8 cellular contexts compared by ENCODE assay signal in the genomic region with DNA sequence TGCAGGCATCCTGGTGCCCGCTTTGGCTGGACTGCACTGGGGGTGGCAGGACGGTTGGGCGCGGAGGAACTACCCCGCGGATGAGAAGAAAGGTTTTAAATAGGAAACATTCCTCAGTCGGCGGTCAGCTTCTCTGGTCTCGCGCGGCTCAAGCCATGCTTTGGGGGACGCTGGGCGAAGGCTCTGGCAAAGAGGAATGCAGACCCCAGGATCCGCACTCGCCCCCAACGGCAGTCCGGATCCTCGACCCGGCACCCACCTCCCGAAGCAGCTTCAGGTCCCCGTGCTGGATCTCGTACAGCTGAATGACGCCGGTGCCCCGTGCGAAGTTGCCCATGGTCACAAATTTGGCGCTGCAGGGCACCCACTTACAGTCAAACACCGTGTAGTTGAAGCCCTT. TPM values are rescaled to one million over a fixed set of nuclear protein-coding genes. Genes with fewer than 3 reads are reported as not detected.
DNase-seq lines count a peak whose midpoint lies in the region; ATAC-seq and TF ChIP-seq lines count a peak whose summit lies in the region.

No MANE protein-coding gene starts in this region.

- ATAC-seq in GM21528 (IDR thresholded peaks at IDR 0.05; ENCODE audit: low FRiP score, unreplicated experiment) = peak; percentile 34

- in situ Hi-C loops in GM13976 (cut with MboI; ENCODE audit: low sequenced_read_pairs, unreplicated experiment) = no loop called here

- intact Hi-C loops in breast epithelium (cut with DNase I; ENCODE audit: low total_unique reads) (no loop called here), tibial artery (cut with DNase I; ENCODE audit: low total_unique reads) (no loop called here)

- H3K9me3 ChIP-seq in breast epithelium = no peaks in the 10 kb centered on the region
- H3K9me3 ChIP-seq in liver (ENCODE audit: control insufficient read depth in 4 of 4, low read length in 3 of 4) = no peaks in the 10 kb centered on the region
- H3K9me3 ChIP-seq in tibial artery = no peaks in the 10 kb centered on the region

- no peak for TF ChIP-seq POLR2A in breast epithelium (IDR thresholded peaks at IDR 0.05)

- TF ChIP-seq CTCF in GM12864 (IDR thresholded peaks at IDR 0.05; ENCODE audit: low read depth, low read length, missing control alignments) = no peak
- no peak for TF ChIP-seq CTCF in breast epithelium (IDR thresholded peaks at IDR 0.05)
- no peak for TF ChIP-seq CTCF in liver (IDR thresholded peaks at IDR 0.05; ENCODE audit: low read depth, low read length, missing input control)
- TF ChIP-seq CTCF in tibial artery (IDR thresholded peaks at IDR 0.05) = no peak
- no peak for TF ChIP-seq CTCF in GM13976 (IDR thresholded peaks at IDR 0.05; ENCODE audit: borderline replicate concordance, control extremely low read depth, extremely low read depth, insufficient read depth, missing control alignments)

- under 1% methylated on average over 28 of the region's 28 CpGs for WGBS in liver

- TF ChIP-seq RAD21 in liver (IDR thresholded peaks at IDR 0.05) = no peak

- DNase-seq in GM12864 (ENCODE audit: low read depth) = no peak
- peak; percentile 23 for DNase-seq in HuH-7 (ENCODE audit: low spot score)
- no peak for DNase-seq in breast epithelium (ENCODE audit: low spot score in 2 of 2)
- DNase-seq in tibial artery = no peak
- DNase-seq in NCI-H510A treated with DMSO at 0.1 percent for 48 hours (lab: John Stamatoyannopoulos, UW) = no peak
- DNase-seq in GM13976 (ENCODE audit: low spot score) = no peak

- H3K9ac ChIP-seq in liver (ENCODE audit: low read depth in 1 of 2, low read length in 2 of 2) = peak overlapping the region; percentile 36 to 75

- H3K36me3 ChIP-seq in breast epithelium (no peaks in the 10 kb centered on the region), liver (ENCODE audit: control insufficient read depth in 4 of 4, insufficient read depth in 3 of 4, low read depth in 1 of 4, low read length in 3 of 4) (peaks cover 4 to 16% (median 8%) of the 10 kb centered on the region in 4 donors), tibial artery (peaks cover 3 to 16% (median 9%) of the 10 kb centered on the region in 3 donors)

- H3K27me3 ChIP-seq in breast epithelium (no peaks in the 10 kb centered on the region), liver (ENCODE audit: control insufficient read depth in 4 of 4, insufficient read depth in 4 of 4, low read length in 3 of 4) (no peaks in the 10 kb centered on the region), tibial artery (no peaks in the 10 kb centered on the region)

- peak overlapping the region; percentile 98 for H3K4me3 ChIP-seq in GM12864 (ENCODE audit: low read depth, low read length)
- peak overlapping the region; percentile 83 to 97 (median 83) for H3K4me3 ChIP-seq in breast epithelium
- H3K4me3 ChIP-seq in liver (ENCODE audit: low read depth in 1 of 3, low read length in 3 of 3) = peak overlapping the region; percentile 96 to 100 (median 99)
- peak overlapping the region; percentile 82 to 96 for H3K4me3 ChIP-seq in tibial artery

- H3K27ac ChIP-seq in breast epithelium (peak overlapping the region; percentile 83 to 91), liver (ENCODE audit: low read depth in 1 of 2, low read length in 2 of 2) (peak overlapping the region; percentile 92 to 93), tibial artery (peak overlapping the region; percentile 76 to 79)

- H3K4me1 ChIP-seq in breast epithelium (peaks cover 0 to 25% of the 10 kb centered on the region in 2 donors), liver (ENCODE audit: control insufficient read depth in 4 of 4, insufficient read depth in 4 of 4, low read length in 3 of 4) (peaks cover 4 to 28% (median 23%) of the 10 kb centered on the region in 4 donors), tibial artery (peaks cover 0 to 34% (median 30%) of the 10 kb centered on the region in 4 donors)

TF ChIP-seq in liver, 16 proteins besides CTCF, POLR2A, EP300 and RAD21:
- TF ChIP-seq, protein P1, sequence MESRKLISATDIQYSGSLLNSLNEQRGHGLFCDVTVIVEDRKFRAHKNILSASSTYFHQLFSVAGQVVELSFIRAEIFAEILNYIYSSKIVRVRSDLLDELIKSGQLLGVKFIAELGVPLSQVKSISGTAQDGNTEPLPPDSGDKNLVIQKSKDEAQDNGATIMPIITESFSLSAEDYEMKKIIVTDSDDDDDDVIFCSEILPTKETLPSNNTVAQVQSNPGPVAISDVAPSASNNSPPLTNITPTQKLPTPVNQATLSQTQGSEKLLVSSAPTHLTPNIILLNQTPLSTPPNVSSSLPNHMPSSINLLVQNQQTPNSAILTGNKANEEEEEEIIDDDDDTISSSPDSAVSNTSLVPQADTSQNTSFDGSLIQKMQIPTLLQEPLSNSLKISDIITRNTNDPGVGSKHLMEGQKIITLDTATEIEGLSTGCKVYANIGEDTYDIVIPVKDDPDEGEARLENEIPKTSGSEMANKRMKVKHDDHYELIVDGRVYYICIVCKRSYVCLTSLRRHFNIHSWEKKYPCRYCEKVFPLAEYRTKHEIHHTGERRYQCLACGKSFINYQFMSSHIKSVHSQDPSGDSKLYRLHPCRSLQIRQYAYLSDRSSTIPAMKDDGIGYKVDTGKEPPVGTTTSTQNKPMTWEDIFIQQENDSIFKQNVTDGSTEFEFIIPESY (IDR thresholded peaks at IDR 0.05) = no peak
- no peak for TF ChIP-seq HNF4G (IDR thresholded peaks at IDR 0.05)
- TF ChIP-seq SP1 (IDR thresholded peaks at IDR 0.05) = no peak
- no peak for TF ChIP-seq HNF4A (conservative IDR thresholded peaks at IDR 0.05)
- TF ChIP-seq, protein P2, sequence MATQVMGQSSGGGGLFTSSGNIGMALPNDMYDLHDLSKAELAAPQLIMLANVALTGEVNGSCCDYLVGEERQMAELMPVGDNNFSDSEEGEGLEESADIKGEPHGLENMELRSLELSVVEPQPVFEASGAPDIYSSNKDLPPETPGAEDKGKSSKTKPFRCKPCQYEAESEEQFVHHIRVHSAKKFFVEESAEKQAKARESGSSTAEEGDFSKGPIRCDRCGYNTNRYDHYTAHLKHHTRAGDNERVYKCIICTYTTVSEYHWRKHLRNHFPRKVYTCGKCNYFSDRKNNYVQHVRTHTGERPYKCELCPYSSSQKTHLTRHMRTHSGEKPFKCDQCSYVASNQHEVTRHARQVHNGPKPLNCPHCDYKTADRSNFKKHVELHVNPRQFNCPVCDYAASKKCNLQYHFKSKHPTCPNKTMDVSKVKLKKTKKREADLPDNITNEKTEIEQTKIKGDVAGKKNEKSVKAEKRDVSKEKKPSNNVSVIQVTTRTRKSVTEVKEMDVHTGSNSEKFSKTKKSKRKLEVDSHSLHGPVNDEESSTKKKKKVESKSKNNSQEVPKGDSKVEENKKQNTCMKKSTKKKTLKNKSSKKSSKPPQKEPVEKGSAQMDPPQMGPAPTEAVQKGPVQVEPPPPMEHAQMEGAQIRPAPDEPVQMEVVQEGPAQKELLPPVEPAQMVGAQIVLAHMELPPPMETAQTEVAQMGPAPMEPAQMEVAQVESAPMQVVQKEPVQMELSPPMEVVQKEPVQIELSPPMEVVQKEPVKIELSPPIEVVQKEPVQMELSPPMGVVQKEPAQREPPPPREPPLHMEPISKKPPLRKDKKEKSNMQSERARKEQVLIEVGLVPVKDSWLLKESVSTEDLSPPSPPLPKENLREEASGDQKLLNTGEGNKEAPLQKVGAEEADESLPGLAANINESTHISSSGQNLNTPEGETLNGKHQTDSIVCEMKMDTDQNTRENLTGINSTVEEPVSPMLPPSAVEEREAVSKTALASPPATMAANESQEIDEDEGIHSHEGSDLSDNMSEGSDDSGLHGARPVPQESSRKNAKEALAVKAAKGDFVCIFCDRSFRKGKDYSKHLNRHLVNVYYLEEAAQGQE (IDR thresholded peaks at IDR 0.05) = no peak
- no peak for TF ChIP-seq FOXA1 (IDR thresholded peaks at IDR 0.05)
- TF ChIP-seq, protein P3, sequence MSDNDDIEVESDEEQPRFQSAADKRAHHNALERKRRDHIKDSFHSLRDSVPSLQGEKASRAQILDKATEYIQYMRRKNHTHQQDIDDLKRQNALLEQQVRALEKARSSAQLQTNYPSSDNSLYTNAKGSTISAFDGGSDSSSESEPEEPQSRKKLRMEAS (IDR thresholded peaks at IDR 0.05) = no peak
- no peak for TF ChIP-seq GABPA (IDR thresholded peaks at IDR 0.05 in 1 of 2, conservative IDR thresholded peaks at IDR 0.05 in 1 of 2)
- TF ChIP-seq TAF1 (conservative IDR thresholded peaks at IDR 0.05) = no peak
- TF ChIP-seq, protein P4, sequence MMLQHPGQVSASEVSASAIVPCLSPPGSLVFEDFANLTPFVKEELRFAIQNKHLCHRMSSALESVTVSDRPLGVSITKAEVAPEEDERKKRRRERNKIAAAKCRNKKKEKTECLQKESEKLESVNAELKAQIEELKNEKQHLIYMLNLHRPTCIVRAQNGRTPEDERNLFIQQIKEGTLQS (IDR thresholded peaks at IDR 0.05) = no peak
- TF ChIP-seq YY1 (IDR thresholded peaks at IDR 0.05) = no peak
- TF ChIP-seq JUND (IDR thresholded peaks at IDR 0.05) = no peak
TF ChIP-seq in liver: peak in this region for 0.

RNA-seq across cellular contexts. Expression of a gene that starts 0.7 kb away (rescaled TPM):
- 10 to 100 TPM; 15.4 to 29.5 (median 18.9) TPM for total RNA-seq in breast epithelium
- 1 to 10 TPM; 5.5 to 9.5 TPM for total RNA-seq in liver
- 1 to 10 TPM; 7.9 to 8.9 TPM for polyA plus RNA-seq in liver
